In genomic region chr5:105945203-105945972, GRCh38 we compare ENCODE assay signal across 24 cellular contexts.
DNase-seq lines count a peak whose midpoint lies in the region; ATAC-seq, FAIRE-seq and TF ChIP-seq lines count a peak whose summit lies in the region.
"Had no signal": no experiment of that assay in that cellular context is flagged by ENCODE, and none has a peak within 500 bp of the region (broad histone marks: within the 10 kb centered on the region; RNA-seq: fewer than 3 reads in every experiment).

No MANE protein-coding gene starts in this region.

- BruUV-seq in HepG2 (replicated peaks; lab: Mats Ljungman, UMichigan) (no TSS peak), PC-9 (replicated peaks; lab: Mats Ljungman, UMichigan) (no TSS peak)

- H3K36me3 ChIP-seq in HepG2 (replicated peaks in 1 of 2; ENCODE audit: control insufficient read depth in 1 of 2, insufficient read depth in 2 of 2, low read length in 2 of 2) (no peaks in the 10 kb centered on the region), right lobe of liver (no peaks in the 10 kb centered on the region), PC-9 (ENCODE audit: low read depth) (no peaks in the 10 kb centered on the region)
- H3K36me3 ChIP-seq: BE2C, BLaER1 had no signal

- ATAC-seq in HepG2 (no peak), right lobe of liver (no peak), HG03025 (IDR thresholded peaks at IDR 0.05; ENCODE audit: low FRiP score, unreplicated experiment) (no peak)
- ATAC-seq: GM12878 had no signal

- H2AFZ ChIP-seq in HepG2 (ENCODE audit: low read length) (no peak overlapping the region), PC-9 (0 out of 2 replicates have a peak overlapping the region, but pooled peaks have one; percentile 39)

- no peaks in the 10 kb centered on the region for H3K79me2 ChIP-seq in HepG2 (ENCODE audit: insufficient read depth, low read length)
- no peaks in the 10 kb centered on the region for H3K79me2 ChIP-seq in PC-9 (ENCODE audit: low read depth)

- no peak for TF ChIP-seq POLR2A in HepG2 (IDR thresholded peaks at IDR 0.05; ENCODE audit: insufficient read depth in 1 of 2, low read depth in 2 of 2, low read length in 2 of 2)
- TF ChIP-seq POLR2A in right lobe of liver (IDR thresholded peaks at IDR 0.05), result no peak

- H3K4me2 ChIP-seq in HepG2 (ENCODE audit: low read depth, low read length), result no peak overlapping the region
- no peak overlapping the region for H3K4me2 ChIP-seq in PC-9
- H3K4me2 ChIP-seq: BLaER1 had no signal

- no peaks in the 10 kb centered on the region for H3K9me2 ChIP-seq in PC-9 (ENCODE audit: insufficient read depth)

- H3K4me3 ChIP-seq in HepG2 (replicated peaks in 1 of 3; ENCODE audit: insufficient read depth in 1 of 3, low read depth in 2 of 3, low read length in 3 of 3), result no peak overlapping the region
- H3K4me3 ChIP-seq in right lobe of liver, result no peak overlapping the region
- H3K4me3 ChIP-seq in PC-9, result no peak overlapping the region
- H3K4me3 ChIP-seq: BLaER1, GM12878 had no signal

- no peak for TF ChIP-seq EP300 in HepG2 (IDR thresholded peaks at IDR 0.05; ENCODE audit: low read depth in 2 of 2, low read length in 2 of 2)
- TF ChIP-seq EP300 in HepG2 (CRISPR knock-in tag; IDR thresholded peaks at IDR 0.05; ENCODE audit: borderline replicate concordance), result no peak

- H3K27me3 ChIP-seq in HepG2 (ENCODE audit: control insufficient read depth in 1 of 2, insufficient read depth in 2 of 2, low read length in 2 of 2), result no peaks in the 10 kb centered on the region; a peak in 1 of 5 replicates
- H3K27me3 ChIP-seq in right lobe of liver, result no peaks in the 10 kb centered on the region
- H3K27me3 ChIP-seq in PC-9 (ENCODE audit: insufficient read depth, low read depth), result no peaks in the 10 kb centered on the region
- H3K27me3 ChIP-seq: BE2C, BLaER1 had no signal

- H3K9ac ChIP-seq in HepG2 (ENCODE audit: insufficient read depth, low read depth, low read length), result no peak overlapping the region
- H3K9ac ChIP-seq: BLaER1 had no signal

- H4K20me1 ChIP-seq in HepG2 (ENCODE audit: insufficient read depth, low read length) (no peaks in the 10 kb centered on the region), PC-9 (ENCODE audit: insufficient read depth) (no peaks in the 10 kb centered on the region)
- H4K20me1 ChIP-seq: BLaER1 had no signal

- CTCF ChIA-PET in HepG2 (lab: Yijun Ruan, JAX; ENCODE audit: low intra/inter-chr PET ratio, low total read pairs) (no interaction called here), PC-9 (lab: Charles Lee) (no interaction called here)

- H3K9me3 ChIP-seq in HepG2 (ENCODE audit: low read length) (no peaks in the 10 kb centered on the region), right lobe of liver (no peaks in the 10 kb centered on the region), PC-9 (ENCODE audit: insufficient read depth, low read depth) (no peaks in the 10 kb centered on the region)
- H3K9me3 ChIP-seq: BE2C, BLaER1 had no signal

- H3K27ac ChIP-seq in HepG2 (ENCODE audit: extremely low read length, insufficient read depth, low read length) (no peak overlapping the region), right lobe of liver (no peak overlapping the region), PC-9 (no peak overlapping the region)
- H3K27ac ChIP-seq: 22Rv1, BLaER1 had no signal

- DNase-seq in HepG2 (ENCODE audit: low spot score) (no peak), right lobe of liver (no peak), PC-9 (no peak), dedifferentiated amniotic fluid mesenchymal stem cell (ENCODE audit: extremely low spot score) (no peak)
- DNase-seq: ACHN; BE2C; C1 segment of cervical spinal cord; CD4-positive, alpha-beta memory T cell; CD4-positive, CD25-positive, alpha-beta regulatory T cell; CD8-positive, alpha-beta memory T cell; COR-L47; DMS 273 treated with DMSO at 0.1 percent for 48 hours; DMS153; DMS53; DMS79; DND-41; EL; GDM1 had no signal

- TF ChIP-seq CTCF in HepG2 (CRISPR knock-in tag; IDR thresholded peaks at IDR 0.05) (no peak), right lobe of liver (IDR thresholded peaks at IDR 0.05) (no peak), PC-9 (conservative IDR thresholded peaks at IDR 0.05) (no peak)

- intact Hi-C loops in HepG2 (cut with micrococcal nuclease; ENCODE audit: unreplicated experiment), result no loop called here
- intact Hi-C loops in right lobe of liver (cut with DNase I), result no loop called here
- intact Hi-C loops in PC-9 (cut with micrococcal nuclease; ENCODE audit: unreplicated experiment), result no loop called here

- WGBS in HepG2 (ENCODE audit: low lambda C conversion rate), result 8% methylated on average over 4 of the region's 4 CpGs
- WGBS in right lobe of liver (ENCODE audit: insufficient coverage, low coverage, low lambda C conversion rate, missing lambda C conversion rate), result 51% methylated on average over 4 of the region's 4 CpGs

- in situ Hi-C loops in HepG2 (cut with HindIII; ENCODE audit: extremely low pct_ligation_motif_present, low pct_unique_long_range_greater_than_20kb), result no loop called here

- H3K4me1 ChIP-seq in HepG2 (ENCODE audit: insufficient read depth, low read length) (no peaks in the 10 kb centered on the region), right lobe of liver (no peaks in the 10 kb centered on the region), PC-9 (replicated peaks; ENCODE audit: insufficient read depth) (no peaks in the 10 kb centered on the region)
- H3K4me1 ChIP-seq: BLaER1 had no signal

- TF ChIP-seq RAD21 in HepG2 (CRISPR knock-in tag; IDR thresholded peaks at IDR 0.05), result no peak

- POLR2A ChIA-PET in HepG2 (lab: Yijun Ruan, JAX), result no interaction called here
- POLR2A ChIA-PET in PC-9 (lab: Charles Lee; ENCODE audit: unreplicated experiment), result no interaction called here

- no peak for FAIRE-seq in HepG2 (lab: Jason Lieb, UNC)
- FAIRE-seq: GM12878, GM12892, GM18507 had no signal

- no peaks in the 10 kb centered on the region for H3F3A ChIP-seq in PC-9 (ENCODE audit: insufficient read depth, low read depth)

TF ChIP-seq in HepG2, 621 proteins besides CTCF, POLR2A, EP300 and RAD21:
- TF ChIP-seq MAFK (conservative IDR thresholded peaks at IDR 0.05 in 1 of 2, IDR thresholded peaks at IDR 0.05 in 1 of 2; ENCODE audit: low read length in 2 of 2) (peak; percentile 74 to 83), HNRNPK (IDR thresholded peaks at IDR 0.05; ENCODE audit: low read depth, low read length, poor library complexity, severe bottlenecking) (peak; percentile 47), MAFF (IDR thresholded peaks at IDR 0.05; ENCODE audit: low read depth, low read length) (peak; percentile 65), NR3C1 (CRISPR knock-in tag; IDR thresholded peaks at IDR 0.05) (no peak), POLR2AphosphoS2 (IDR thresholded peaks at IDR 0.05; ENCODE audit: low read depth, low read length) (no peak), ZFP36L2 (CRISPR knock-in tag; IDR thresholded peaks at IDR 0.05) (no peak), CBX2 (IDR thresholded peaks at IDR 0.05; ENCODE audit: low read depth, low read length) (no peak), CBX2 (CRISPR knock-in tag; IDR thresholded peaks at IDR 0.05; ENCODE audit: low read depth) (no peak), ZSCAN20 (CRISPR knock-in tag; IDR thresholded peaks at IDR 0.05; ENCODE audit: borderline replicate concordance) (no peak)
TF ChIP-seq in HepG2: peak in this region for 3.
